In the genomic region with DNA sequence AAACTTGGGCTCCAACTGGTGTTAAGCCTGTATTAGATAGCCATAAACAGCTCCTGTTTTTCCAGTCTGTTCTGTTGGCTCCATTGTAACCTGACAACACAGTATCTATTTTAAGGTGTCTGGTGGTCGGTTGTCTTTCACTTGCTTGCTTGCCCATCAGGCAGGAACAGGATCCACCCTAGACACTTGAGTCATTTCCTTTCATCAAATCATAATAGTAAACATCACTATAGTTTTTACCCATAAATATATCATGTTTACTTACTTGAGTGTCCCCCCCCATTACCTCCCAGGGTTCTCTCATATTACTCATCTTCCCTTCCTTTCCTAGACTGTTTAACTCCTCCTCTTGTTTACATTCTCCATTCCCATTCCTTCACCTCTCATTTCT, we compare ENCODE assay signal across 9 cellular contexts. TPM values are rescaled to one million over a fixed set of nuclear protein-coding genes. Genes with fewer than 3 reads are reported as not detected.
DNase-seq lines count a peak whose midpoint lies in the region; ATAC-seq and TF ChIP-seq lines count a peak whose summit lies in the region.
"Had no signal": no experiment of that assay in that cellular context is flagged by ENCODE, and none has a peak within 500 bp of the region (broad histone marks: within the 10 kb centered on the region; RNA-seq: fewer than 3 reads in every experiment).

No MANE protein-coding gene starts in this region.

- peaks cover 61% of the 10 kb centered on the region for H3K4me1 Mint-ChIP-seq in activated T-helper 1 cell treated with anti-CD3 and anti-CD28 coated beads, Interleukin-12 subunit alpha, Interleukin-12 subunit beta, Interleukin-2, Interleukin-4 antibody, amounts not matched to agents 30 ng/mL and 10 ng/mL and 1 ng/mL, durations not matched to agents 14 hours and 24 hours and 36 hours (ENCODE audit: low read depth)

- ATAC-seq in heart left ventricle (peak in 2 of 4 donors; percentile 39 to 57), upper lobe of right lung (no peak), GM21367 (IDR thresholded peaks at IDR 0.05; ENCODE audit: unreplicated experiment) (no peak)

- peak overlapping the region; percentile 96 for H3K4me3 Mint-ChIP-seq in activated T-helper 1 cell treated with anti-CD3 and anti-CD28 coated beads, Interleukin-12 subunit alpha, Interleukin-12 subunit beta, Interleukin-2, Interleukin-4 antibody, amounts not matched to agents 30 ng/mL and 10 ng/mL and 1 ng/mL, durations not matched to agents 14 hours and 24 hours and 36 hours

- H3K4me3 ChIP-seq in heart left ventricle (peak overlapping the region in 1 of 12 donors; percentile 2), upper lobe of right lung (no peak overlapping the region), coronary artery (no peak overlapping the region)

- intact Hi-C loops in heart left ventricle (cut with DNase I) (no loop called here), cardiac septum (cut with DNase I) (no loop called here), upper lobe of right lung (cut with DNase I) (no loop called here)
- intact Hi-C loops in activated T-helper 1 cell treated with anti-CD3 and anti-CD28 coated beads, Interleukin-12 subunit alpha, Interleukin-12 subunit beta, Interleukin-2, Interleukin-4 antibody, amounts not matched to agents 30 ng/mL and 10 ng/mL and 1 ng/mL, durations not matched to agents 14 hours and 24 hours and 36 hours (cut with micrococcal nuclease) = no loop called here

- 7 to 20% (median 11%) methylated on average over 1 of the region's 1 CpG for WGBS in heart left ventricle, 4 donors

- no peak for TF ChIP-seq POLR2A in heart left ventricle (IDR thresholded peaks at IDR 0.05)

- H3K9me3 ChIP-seq in heart left ventricle (no peaks in the 10 kb centered on the region), upper lobe of right lung (no peaks in the 10 kb centered on the region)

- no peaks in the 10 kb centered on the region for H3K27me3 ChIP-seq in heart left ventricle
- H3K27me3 ChIP-seq in upper lobe of right lung = no peaks in the 10 kb centered on the region

- TF ChIP-seq CTCF in heart left ventricle (IDR thresholded peaks at IDR 0.05) (no peak), upper lobe of right lung (IDR thresholded peaks at IDR 0.05) (no peak), coronary artery (IDR thresholded peaks at IDR 0.05) (no peak)

- H3K27ac Mint-ChIP-seq in activated T-helper 1 cell treated with anti-CD3 and anti-CD28 coated beads, Interleukin-12 subunit alpha, Interleukin-12 subunit beta, Interleukin-2, Interleukin-4 antibody, amounts not matched to agents 30 ng/mL and 10 ng/mL and 1 ng/mL, durations not matched to agents 14 hours and 24 hours and 36 hours = no peak overlapping the region

- H3K36me3 ChIP-seq in heart left ventricle (no peaks in the 10 kb centered on the region), upper lobe of right lung (no peaks in the 10 kb centered on the region)

- peak overlapping the region in 11 of 12 donors; percentile 27 to 99 (median 94) for H3K27ac ChIP-seq in heart left ventricle
- peak overlapping the region; percentile 96 for H3K27ac ChIP-seq in upper lobe of right lung
- H3K27ac ChIP-seq in coronary artery = peak overlapping the region in 1 of 2 donors; percentile 29

- DNase-seq in heart left ventricle (no peak), cardiac septum (ENCODE audit: low spot score) (no peak), islet precursor cell (peak; percentile 55), upper lobe of right lung (no peak), coronary artery (ENCODE audit: low spot score) (no peak), NCI-H1694 treated with DMSO at 0.1 percent for 48 hours (lab: John Stamatoyannopoulos, UW) (no peak)
- DNase-seq in activated T-helper 1 cell treated with anti-CD3 and anti-CD28 coated beads, Interleukin-12 subunit alpha, Interleukin-12 subunit beta, Interleukin-2, Interleukin-4 antibody, amounts not matched to agents 30 ng/mL and 10 ng/mL and 1 ng/mL, durations not matched to agents 14 hours and 24 hours and 36 hours (ENCODE audit: low spot score) = no peak
- DNase-seq: stimulated activated CD4-positive, alpha-beta T cell treated with anti-CD3 and anti-CD28 coated beads, Interleukin-2, amount 100 ng/mL, for 48 hours had no signal

- no peaks in the 10 kb centered on the region for H3K27me3 Mint-ChIP-seq in activated T-helper 1 cell treated with anti-CD3 and anti-CD28 coated beads, Interleukin-12 subunit alpha, Interleukin-12 subunit beta, Interleukin-2, Interleukin-4 antibody, amounts not matched to agents 30 ng/mL and 10 ng/mL and 1 ng/mL, durations not matched to agents 14 hours and 24 hours and 36 hours (ENCODE audit: insufficient read depth)

- peaks cover 15% of the 10 kb centered on the region for H3K36me3 Mint-ChIP-seq in activated T-helper 1 cell treated with anti-CD3 and anti-CD28 coated beads, Interleukin-12 subunit alpha, Interleukin-12 subunit beta, Interleukin-2, Interleukin-4 antibody, amounts not matched to agents 30 ng/mL and 10 ng/mL and 1 ng/mL, durations not matched to agents 14 hours and 24 hours and 36 hours (ENCODE audit: low read depth)

- H3K9me3 Mint-ChIP-seq in activated T-helper 1 cell treated with anti-CD3 and anti-CD28 coated beads, Interleukin-12 subunit alpha, Interleukin-12 subunit beta, Interleukin-2, Interleukin-4 antibody, amounts not matched to agents 30 ng/mL and 10 ng/mL and 1 ng/mL, durations not matched to agents 14 hours and 24 hours and 36 hours = no peaks in the 10 kb centered on the region

- peaks cover 8 to 75% (median 51%) of the 10 kb centered on the region in 12 donors for H3K4me1 ChIP-seq in heart left ventricle
- H3K4me1 ChIP-seq in upper lobe of right lung = peaks cover 75% of the 10 kb centered on the region

RNA-seq across cellular contexts. Expression of a gene that starts 2.9 kb away (rescaled TPM):
- total RNA-seq in heart left ventricle = 10 to 100 TPM; 15.0 to 33.5 (median 24.5) TPM
- 1 to 10 TPM; 6.2 to 9.4 TPM for polyA plus RNA-seq in heart left ventricle
- 23.7 TPM for total RNA-seq in cardiac septum
- 49.9 and 51.4 TPM in 2 replicates for total RNA-seq in activated T-helper 1 cell treated with anti-CD3 and anti-CD28 coated beads, Interleukin-12 subunit alpha, Interleukin-12 subunit beta, Interleukin-2, Interleukin-4 antibody, amounts not matched to agents 30 ng/mL and 10 ng/mL and 1 ng/mL, durations not matched to agents 14 hours and 24 hours and 36 hours
- total RNA-seq in upper lobe of right lung = 40.9 TPM

RNA-seq across cellular contexts. Expression of a gene that starts 35.3 kb away (rescaled TPM):
- total RNA-seq in heart left ventricle = under 1 TPM in 3 of 9 donors, not detected in 6; 0.22 to 0.53 (median 0.23) TPM
- under 1 TPM; 0.08 to 0.12 TPM for polyA plus RNA-seq in heart left ventricle
- total RNA-seq in cardiac septum = 0.11 TPM
- total RNA-seq in activated T-helper 1 cell treated with anti-CD3 and anti-CD28 coated beads, Interleukin-12 subunit alpha, Interleukin-12 subunit beta, Interleukin-2, Interleukin-4 antibody, amounts not matched to agents 30 ng/mL and 10 ng/mL and 1 ng/mL, durations not matched to agents 14 hours and 24 hours and 36 hours = 34.4 and 34.5 TPM in 2 replicates
- not detected for total RNA-seq in upper lobe of right lung

Comparison
In these comparisons a context has a peak if more than half of its experiments do, and no peak if none do; other contexts are left out.
1. RNA of a gene that starts 35.3 kb away (total RNA-seq): 34.4 to 34.5 TPM in activated T-helper 1 cell treated with anti-CD3 and anti-CD28 coated beads, Interleukin-12 subunit alpha, Interleukin-12 subunit beta, Interleukin-2, Interleukin-4 antibody, amounts not matched to agents 30 ng/mL and 10 ng/mL and 1 ng/mL, durations not matched to agents 14 hours and 24 hours and 36 hours; 0.11 TPM in cardiac septum (single experiment), 0.22 to 0.53 TPM in heart left ventricle and not detected in upper lobe of right lung (single experiment); every median in the first group is over 10 times any median in the second.